ENCODE assay signal across 19 cellular contexts in the genomic region with DNA sequence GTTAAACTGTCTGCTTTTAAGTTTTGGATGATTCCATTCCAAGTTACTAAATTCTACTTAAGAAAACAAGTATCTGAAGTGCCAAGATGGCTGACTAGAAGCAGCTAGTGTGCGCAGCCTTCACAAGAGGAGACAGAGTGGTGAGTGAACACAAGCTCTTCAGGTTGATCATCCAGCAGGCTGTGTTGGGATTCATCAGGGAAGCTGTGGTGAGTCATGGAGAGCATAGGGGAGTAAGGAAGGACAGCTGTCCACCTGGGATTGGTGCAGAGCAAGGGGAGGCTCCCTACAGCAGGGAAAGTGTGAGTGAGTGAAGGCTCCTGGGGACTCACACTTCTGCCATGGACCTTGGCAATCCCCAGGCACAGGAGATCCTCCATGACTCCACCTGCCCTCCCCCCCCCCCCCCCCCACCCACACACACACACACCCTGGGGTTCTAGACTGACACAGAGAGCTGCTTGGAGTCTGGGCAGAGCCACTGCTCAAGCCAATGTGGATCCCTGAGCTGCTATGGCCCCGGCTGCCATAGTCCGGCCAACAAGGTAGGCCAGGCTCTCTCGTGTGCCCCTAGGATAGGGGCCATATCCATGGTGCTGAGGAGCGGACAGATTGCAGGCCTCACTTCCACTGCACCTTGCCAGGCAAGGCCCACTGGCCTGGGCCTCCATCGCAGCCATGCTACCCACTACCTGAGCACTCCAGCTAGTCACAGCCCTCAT. TPM values are rescaled to one million over a fixed set of nuclear protein-coding genes. Genes with fewer than 3 reads are reported as not detected.
DNase-seq lines count a peak whose midpoint lies in the region; ATAC-seq and TF ChIP-seq lines count a peak whose summit lies in the region.
"Had no signal": no experiment of that assay in that cellular context is flagged by ENCODE, and none has a peak within 500 bp of the region (broad histone marks: within the 10 kb centered on the region; RNA-seq: fewer than 3 reads in every experiment).

No MANE protein-coding gene starts in this region.

- H4K20me1 ChIP-seq in KMS-11 (ENCODE audit: insufficient read depth), result no peaks in the 10 kb centered on the region

- peaks cover 0 to 3% (median 0%) of the 10 kb centered on the region in 7 donors for H3K9me3 Mint-ChIP-seq in CD14-positive monocyte

- no peak for DNase-seq in CD14-positive monocyte (ENCODE audit: low spot score)
- peak; percentile 19 for DNase-seq in choroid plexus epithelial cell (ENCODE audit: low read depth)
- peak; percentile 15 for DNase-seq in mesenchymal stem cell
- DNase-seq in superior temporal gyrus (ENCODE audit: extremely low spot score), result no peak
- no peak for DNase-seq in NAMALWA (ENCODE audit: low spot score)
- DNase-seq: C1 segment of cervical spinal cord; GDM1; NCI-H1436; NCI-H774; retina; stimulated activated CD4-positive, alpha-beta T cell treated with anti-CD3 and anti-CD28 coated beads, Interleukin-4, amount 100 ng/mL, for 1 hour had no signal

- no peaks in the 10 kb centered on the region for H3K79me2 ChIP-seq in KMS-11 (ENCODE audit: insufficient read depth, low read depth)

- H2BK5ac ChIP-seq in mesenchymal stem cell (ENCODE audit: low read depth, low read length, poor library complexity, severe bottlenecking), result no peak overlapping the region

- H2BK120ac ChIP-seq in mesenchymal stem cell (ENCODE audit: low read depth, low read length), result no peak overlapping the region

- H3K36me3 Mint-ChIP-seq in CD14-positive monocyte, result peaks cover 16 to 41% of the 10 kb centered on the region in 2 donors

- no peak overlapping the region for H2BK12ac ChIP-seq in mesenchymal stem cell (ENCODE audit: low read length in 2 of 2)

- peak overlapping the region in 5 of 7 donors; percentile 5 to 84 (median 31) for H3K27ac Mint-ChIP-seq in CD14-positive monocyte
- H3K27ac Mint-ChIP-seq: activated naive CD4-positive, alpha-beta T cell treated with anti-CD3 and anti-CD28 coated beads, Interleukin-2, amount 50 U/mL, for 24 hours; stimulated activated memory B cell treated with anti-CD40 and anti-IgM and Interleukin-4, amounts not matched to agents 10 μg/mL and 1 μg/mL and 100 μg/mL, for 72 hours had no signal

- 96% methylated on average over 6 of the region's 6 CpGs for WGBS in mesenchymal stem cell

- no peak overlapping the region for H3K4me3 Mint-ChIP-seq in CD14-positive monocyte
- H3K4me3 Mint-ChIP-seq: activated naive CD4-positive, alpha-beta T cell treated with anti-CD3 and anti-CD28 coated beads, Interleukin-2, amount 50 U/mL, for 24 hours; stimulated activated memory B cell treated with anti-CD40 and anti-IgM and Interleukin-4, amounts not matched to agents 10 μg/mL and 1 μg/mL and 100 μg/mL, for 72 hours had no signal

- H3K4ac ChIP-seq in mesenchymal stem cell (ENCODE audit: low read depth in 1 of 2, low read length in 2 of 2), result no peak overlapping the region

- H3K4me3 ChIP-seq in KMS-11 (IDR thresholded peaks at IDR 0.05; ENCODE audit: insufficient read depth, low read depth, low read length) (no peak overlapping the region), choroid plexus epithelial cell (ENCODE audit: low read depth, low read length) (no peak overlapping the region), mesenchymal stem cell (ENCODE audit: insufficient read depth in 1 of 2, low read depth in 1 of 2, low read length in 2 of 2) (no peak overlapping the region)
- H3K4me3 ChIP-seq: coronary artery, SJSA1 had no signal

- H2AK5ac ChIP-seq in mesenchymal stem cell (ENCODE audit: low read length, severe bottlenecking), result no peak overlapping the region

- no peak overlapping the region for H3K18ac ChIP-seq in mesenchymal stem cell (ENCODE audit: low read depth in 1 of 2, low read length in 2 of 2)

- H2AFZ ChIP-seq in KMS-11 (ENCODE audit: low read depth), result no peak overlapping the region
- H2AFZ ChIP-seq in mesenchymal stem cell (ENCODE audit: low read depth, low read length), result no peak overlapping the region

- peak overlapping the region; percentile 78 for H3K27ac ChIP-seq in KMS-11
- H3K27ac ChIP-seq in mesenchymal stem cell (ENCODE audit: low read length, poor library complexity, severe bottlenecking), result no peak overlapping the region
- H3K27ac ChIP-seq: coronary artery, SJSA1, VCaP had no signal

- no peak overlapping the region for H4K8ac ChIP-seq in mesenchymal stem cell (ENCODE audit: low read length)

- TF ChIP-seq CTCF in CD14-positive monocyte (IDR thresholded peaks at IDR 0.05) (no peak), KMS-11 (conservative IDR thresholded peaks at IDR 0.05; ENCODE audit: low read depth, low read length) (no peak), choroid plexus epithelial cell (conservative IDR thresholded peaks at IDR 0.05; ENCODE audit: low read depth, low read length) (no peak)

- intact Hi-C loops in CD14-positive monocyte (cut with micrococcal nuclease), result loop anchor here in 1 of 2 donors (5.0 kb wide), 1 partner anchor 41 kb away; a partner anchor contains a TSS

- H4K91ac ChIP-seq in mesenchymal stem cell (ENCODE audit: low read length), result no peak overlapping the region

- H3K4me1 ChIP-seq in KMS-11 (ENCODE audit: low read depth, poor library complexity, severe bottlenecking) (peaks cover 18% of the 10 kb centered on the region), mesenchymal stem cell (ENCODE audit: control insufficient read depth, insufficient read depth, low read depth, low read length) (peaks cover 7% of the 10 kb centered on the region)
- H3K4me1 ChIP-seq: SJSA1 had no signal

- ATAC-seq in GM18870 (IDR thresholded peaks at IDR 0.05; ENCODE audit: unreplicated experiment) (no peak), GM18858 (IDR thresholded peaks at IDR 0.05; ENCODE audit: unreplicated experiment) (no peak)

- H3K9ac ChIP-seq in KMS-11 (no peak overlapping the region; the same call in 1 of the 2 replicates), mesenchymal stem cell (ENCODE audit: low read length) (no peak overlapping the region)

- H3K4me2 ChIP-seq in KMS-11 (no peak overlapping the region), mesenchymal stem cell (ENCODE audit: low read length, poor library complexity, severe bottlenecking) (no peak overlapping the region)

- H2BK15ac ChIP-seq in mesenchymal stem cell (ENCODE audit: low read depth, poor library complexity, severe bottlenecking), result no peak overlapping the region

- no peaks in the 10 kb centered on the region for H3K27me3 Mint-ChIP-seq in CD14-positive monocyte (ENCODE audit: low read depth in 3 of 3)
- H3K27me3 Mint-ChIP-seq: activated naive CD4-positive, alpha-beta T cell treated with anti-CD3 and anti-CD28 coated beads, Interleukin-2, amount 50 U/mL, for 24 hours; stimulated activated memory B cell treated with anti-CD40 and anti-IgM and Interleukin-4, amounts not matched to agents 10 μg/mL and 1 μg/mL and 100 μg/mL, for 72 hours had no signal

- H3K79me1 ChIP-seq in mesenchymal stem cell (replicated peaks; ENCODE audit: low read length, poor library complexity, severe bottlenecking), result no peaks in the 10 kb centered on the region

- peaks cover 10% of the 10 kb centered on the region for H3K9me3 ChIP-seq in mesenchymal stem cell (ENCODE audit: control insufficient read depth, low read length)
- H3K9me3 ChIP-seq: SJSA1 had no signal

- H3K36me3 ChIP-seq in KMS-11 (ENCODE audit: insufficient read depth) (no peaks in the 10 kb centered on the region), mesenchymal stem cell (ENCODE audit: control insufficient read depth in 1 of 2, insufficient read depth in 2 of 2, low read depth in 1 of 2, low read length in 2 of 2) (peaks cover 16 to 36% of the 10 kb centered on the region in 2 experiments)
- H3K36me3 ChIP-seq: SJSA1 had no signal

- H3K14ac ChIP-seq in mesenchymal stem cell (ENCODE audit: low read length in 2 of 2), result no peak overlapping the region

- H3K27me3 ChIP-seq in KMS-11 (ENCODE audit: insufficient read depth, low read depth), result no peaks in the 10 kb centered on the region
- no peaks in the 10 kb centered on the region for H3K27me3 ChIP-seq in mesenchymal stem cell (ENCODE audit: control insufficient read depth in 1 of 2, insufficient read depth in 1 of 2, low read length in 2 of 2)
- H3K27me3 ChIP-seq: SJSA1 had no signal

- no peak overlapping the region for H3K23ac ChIP-seq in mesenchymal stem cell (ENCODE audit: low read length in 2 of 2)

- H3K4me1 Mint-ChIP-seq in CD14-positive monocyte, result peaks cover 19% of the 10 kb centered on the region
- H3K4me1 Mint-ChIP-seq: activated naive CD4-positive, alpha-beta T cell treated with anti-CD3 and anti-CD28 coated beads, Interleukin-2, amount 50 U/mL, for 24 hours had no signal

RNA-seq across cellular contexts. Expression of a gene that starts 23.5 kb away (rescaled TPM):
- polyA plus RNA-seq in CD14-positive monocyte, result 1 to 10 TPM in 1 of 2 donors, under 1 TPM in 1; 0.79 to 5.0 TPM
- polyA plus RNA-seq in mesenchymal stem cell (2013, experiment 1 of 2), result 11.0 TPM
- polyA plus RNA-seq in mesenchymal stem cell (2013, experiment 2 of 2), result 12.1 TPM

RNA-seq across cellular contexts. Expression of a gene that starts 41.9 kb away (rescaled TPM):
- 10 to 100 TPM in 1 of 2 donors, 1 to 10 TPM in 1; 9.5 to 11.3 TPM for polyA plus RNA-seq in CD14-positive monocyte
- 19.2 TPM for polyA plus RNA-seq in mesenchymal stem cell (2013, experiment 1 of 2)
- polyA plus RNA-seq in mesenchymal stem cell (2013, experiment 2 of 2), result 20.2 TPM

Comparison
In these comparisons a context has a peak if more than half of its experiments do, and no peak if none do; other contexts are left out.
1. DNase-seq: peak in choroid plexus epithelial cell (single experiment) and mesenchymal stem cell (single experiment); none in CD14-positive monocyte (single experiment), superior temporal gyrus (single experiment) and NAMALWA (single experiment).